Comparison of ENCODE assay signal across 1 cellular context in genomic region chr10:103235775-103236174, GRCh38.
TF ChIP-seq lines count a peak whose summit lies in the region.

No MANE protein-coding gene starts in this region.

TF ChIP-seq in WTC11, 78 proteins besides CTCF, POLR2A, EP300 and RAD21 (continued from another document):
- TF ChIP-seq FOXP4 (CRISPR knock-in tag; IDR thresholded peaks at IDR 0.05): no peak
- TF ChIP-seq CREB1 (CRISPR knock-in tag; IDR thresholded peaks at IDR 0.05): no peak
- no peak for TF ChIP-seq TEAD1 (CRISPR knock-in tag; IDR thresholded peaks at IDR 0.05)
- TF ChIP-seq NFYB (CRISPR knock-in tag; conservative IDR thresholded peaks at IDR 0.05; ENCODE audit: low read depth): no peak
- no peak for TF ChIP-seq ZNF532 (CRISPR knock-in tag; IDR thresholded peaks at IDR 0.05; ENCODE audit: borderline replicate concordance)
- TF ChIP-seq ZNF671 (CRISPR knock-in tag; IDR thresholded peaks at IDR 0.05): no peak
- no peak for TF ChIP-seq TP53 (CRISPR knock-in tag; IDR thresholded peaks at IDR 0.05)
TF ChIP-seq in WTC11: peak in this region for 0.
